ENCODE assay signal across 8 cellular contexts in the genomic region with DNA sequence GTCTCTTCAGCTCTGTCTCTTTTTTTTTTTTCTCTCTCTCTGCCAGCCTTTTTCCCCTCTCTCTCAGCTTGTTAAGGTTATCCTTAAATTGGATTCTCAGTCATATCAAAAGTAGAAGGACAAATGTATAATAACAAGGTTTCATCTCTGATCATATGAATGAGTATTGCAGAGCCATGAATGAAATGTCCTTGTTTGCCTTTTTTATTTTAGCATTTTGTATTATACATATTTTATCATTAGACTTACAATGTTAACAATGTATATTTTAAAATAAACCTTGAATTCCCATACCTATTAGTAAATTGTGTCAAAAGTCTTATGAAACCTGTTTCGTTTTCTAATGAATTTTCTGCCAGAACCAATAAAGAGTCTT. TPM values are rescaled to one million over a fixed set of nuclear protein-coding genes. Genes with fewer than 3 reads are reported as not detected.
DNase-seq lines count a peak whose midpoint lies in the region; FAIRE-seq and TF ChIP-seq lines count a peak whose summit lies in the region.

No MANE protein-coding gene starts in this region.

- TF ChIP-seq RAD21 in liver (IDR thresholded peaks at IDR 0.05) = no peak

- peaks cover 29% of the 10 kb centered on the region for H3K4me1 Mint-ChIP-seq in activated CD4-positive, alpha-beta T cell treated with anti-CD3 and anti-CD28 coated beads, Interleukin-2, amount 10 ng/mL, durations not matched to agents 24 days and 14 days

- WGBS in liver = 2% methylated on average over 1 of the region's 1 CpG
- WGBS in thymus = 1% methylated on average over 1 of the region's 1 CpG

- H3K36me3 ChIP-seq in ascending aorta (no peaks in the 10 kb centered on the region), liver (ENCODE audit: control insufficient read depth in 4 of 4, insufficient read depth in 3 of 4, low read depth in 1 of 4, low read length in 3 of 4) (no peaks in the 10 kb centered on the region), thymus (ENCODE audit: control insufficient read depth, insufficient read depth) (no peaks in the 10 kb centered on the region)

- H3K9ac ChIP-seq in liver (ENCODE audit: low read depth in 1 of 2, low read length in 2 of 2) = peak overlapping the region; percentile 97 to 100

- H3K27me3 ChIP-seq in ascending aorta (no peaks in the 10 kb centered on the region), liver (ENCODE audit: control insufficient read depth in 4 of 4, insufficient read depth in 4 of 4, low read length in 3 of 4) (no peaks in the 10 kb centered on the region), thymus (ENCODE audit: control insufficient read depth, insufficient read depth) (no peaks in the 10 kb centered on the region)

- peaks cover 2% of the 10 kb centered on the region for H3K27me3 Mint-ChIP-seq in activated CD4-positive, alpha-beta T cell treated with anti-CD3 and anti-CD28 coated beads, Interleukin-2, amount 10 ng/mL, durations not matched to agents 24 days and 14 days

- no peak for TF ChIP-seq POLR2A in GM12891 (IDR thresholded peaks at IDR 0.05; ENCODE audit: low read depth, low read length)

- H3K27ac ChIP-seq in ascending aorta (peak overlapping the region; percentile 88), liver (ENCODE audit: low read depth in 1 of 2, low read length in 2 of 2) (peak overlapping the region; percentile 97 to 99), thymus (ENCODE audit: low read depth) (peak overlapping the region; percentile 85)

- peak overlapping the region; percentile 55 to 74 for H3K4me3 ChIP-seq in ascending aorta
- peak overlapping the region; percentile 74 to 84 (median 75) for H3K4me3 ChIP-seq in liver (ENCODE audit: low read depth in 1 of 3, low read length in 3 of 3)
- H3K4me3 ChIP-seq in thymus (ENCODE audit: low read length) = peak overlapping the region; percentile 57

- no peaks in the 10 kb centered on the region for H3K9me3 ChIP-seq in ascending aorta
- H3K9me3 ChIP-seq in liver (ENCODE audit: control insufficient read depth in 4 of 4, low read length in 3 of 4) = no peaks in the 10 kb centered on the region
- H3K9me3 ChIP-seq in thymus (ENCODE audit: control insufficient read depth) = no peaks in the 10 kb centered on the region

- peaks cover 0 to 6% of the 10 kb centered on the region in 2 donors for H3K4me1 ChIP-seq in ascending aorta
- H3K4me1 ChIP-seq in liver (ENCODE audit: control insufficient read depth in 4 of 4, insufficient read depth in 4 of 4, low read length in 3 of 4) = peaks cover 2 to 18% (median 13%) of the 10 kb centered on the region in 4 donors
- no peaks in the 10 kb centered on the region for H3K4me1 ChIP-seq in thymus (ENCODE audit: control insufficient read depth, insufficient read depth, low read length)

- TF ChIP-seq CTCF in ascending aorta (IDR thresholded peaks at IDR 0.05) (no peak), liver (IDR thresholded peaks at IDR 0.05; ENCODE audit: low read depth, low read length, missing input control) (no peak)

- no peaks in the 10 kb centered on the region for H3K9me3 Mint-ChIP-seq in activated CD4-positive, alpha-beta T cell treated with anti-CD3 and anti-CD28 coated beads, Interleukin-2, amount 10 ng/mL, durations not matched to agents 24 days and 14 days

- intact Hi-C loops in activated CD4-positive, alpha-beta T cell treated with anti-CD3 and anti-CD28 coated beads, Interleukin-2, amount 10 ng/mL, durations not matched to agents 24 days and 14 days (cut with micrococcal nuclease) = loop anchor here (1.0 to 10.0 kb wide), 4 partner anchors 35 to 791 kb away; a partner anchor contains a TSS
- intact Hi-C loops in ascending aorta (cut with DNase I) = loop anchor here (10.0 kb wide), 1 partner anchor 171 kb away; no protein-coding TSS in a partner anchor

- no peaks in the 10 kb centered on the region for H3K36me3 Mint-ChIP-seq in activated CD4-positive, alpha-beta T cell treated with anti-CD3 and anti-CD28 coated beads, Interleukin-2, amount 10 ng/mL, durations not matched to agents 24 days and 14 days (ENCODE audit: low read depth)

- H3K27ac Mint-ChIP-seq in activated CD4-positive, alpha-beta T cell treated with anti-CD3 and anti-CD28 coated beads, Interleukin-2, amount 10 ng/mL, durations not matched to agents 24 days and 14 days = peak overlapping the region; percentile 98

- no peak for FAIRE-seq in GM12891 (lab: Jason Lieb, UNC)

- peak overlapping the region; percentile 89 for H3K4me3 Mint-ChIP-seq in activated CD4-positive, alpha-beta T cell treated with anti-CD3 and anti-CD28 coated beads, Interleukin-2, amount 10 ng/mL, durations not matched to agents 24 days and 14 days

- no peak for DNase-seq in activated CD4-positive, alpha-beta T cell treated with anti-CD3 and anti-CD28 coated beads, Interleukin-2, amount 10 ng/mL, durations not matched to agents 24 days and 14 days
- no peak for DNase-seq in activated CD4-positive, alpha-beta T cell treated with anti-CD3 and anti-CD28 coated beads for 4 hours
- DNase-seq in ascending aorta (ENCODE audit: low spot score in 2 of 2) = no peak
- no peak for DNase-seq in NCI-H774 (lab: John Stamatoyannopoulos, UW)
- DNase-seq in GM12891 (ENCODE audit: insufficient read length, low spot score) = no peak
- DNase-seq in AG08396 (ENCODE audit: low spot score) = no peak

TF ChIP-seq in liver, 16 proteins besides CTCF, POLR2A, EP300 and RAD21 (continues in another document):
- TF ChIP-seq FOXA2 (IDR thresholded peaks at IDR 0.05) (no peak), HNF4A (conservative IDR thresholded peaks at IDR 0.05) (no peak), NR2F2 (IDR thresholded peaks at IDR 0.05) (no peak), SP1 (IDR thresholded peaks at IDR 0.05) (no peak), HNF4G (IDR thresholded peaks at IDR 0.05) (no peak), GABPA (IDR thresholded peaks at IDR 0.05 in 1 of 2, conservative IDR thresholded peaks at IDR 0.05 in 1 of 2) (no peak), FOXA1 (IDR thresholded peaks at IDR 0.05) (no peak), EGR1 (IDR thresholded peaks at IDR 0.05; ENCODE audit: low read depth in 2 of 2) (no peak)

TF ChIP-seq in GM12891, 5 proteins besides CTCF, POLR2A, EP300 and RAD21:
- TF ChIP-seq TAF1 (IDR thresholded peaks at IDR 0.05; ENCODE audit: low read depth, low read length) (no peak), PAX5 (IDR thresholded peaks at IDR 0.05; ENCODE audit: insufficient read depth, low read length, severe bottlenecking) (no peak), POLR2AphosphoS5 (IDR thresholded peaks at IDR 0.05; ENCODE audit: low read depth, low read length) (no peak), POU2F2 (IDR thresholded peaks at IDR 0.05; ENCODE audit: low read depth, low read length) (no peak), SPI1 (IDR thresholded peaks at IDR 0.05; ENCODE audit: low read depth, low read length) (no peak)

RNA-seq across cellular contexts. Expression of a gene that starts 0.6 kb away (rescaled TPM):
- total RNA-seq in activated CD4-positive, alpha-beta T cell treated with anti-CD3 and anti-CD28 coated beads, Interleukin-2, amount 10 ng/mL, durations not matched to agents 24 days and 14 days = 10.3 and 11.0 TPM in 2 replicates
- total RNA-seq in ascending aorta (20.1 TPM), liver (10 to 100 TPM; 13.5 to 21.6 TPM)
- polyA plus RNA-seq in liver (1 to 10 TPM; 5.7 to 6.5 TPM), thymus (16.1 TPM)
- 7.4 TPM for polyA plus RNA-seq in GM12891 (2012; ENCODE audit: low read depth, missing spikeins)

RNA-seq across cellular contexts. Expression of a gene that starts 26.5 kb away (rescaled TPM):
- 278 and 284 TPM in 2 replicates for total RNA-seq in activated CD4-positive, alpha-beta T cell treated with anti-CD3 and anti-CD28 coated beads, Interleukin-2, amount 10 ng/mL, durations not matched to agents 24 days and 14 days
- total RNA-seq in ascending aorta = 90.3 TPM
- total RNA-seq in liver = 10 to 100 TPM; 77.1 to 97.4 TPM
- 10 to 100 TPM; 16.3 to 17.3 TPM for polyA plus RNA-seq in liver
- 110 TPM for polyA plus RNA-seq in thymus
- 120 TPM for polyA plus RNA-seq in GM12891 (2012; ENCODE audit: low read depth, missing spikeins)

RNA-seq across cellular contexts. Expression of a gene that starts 40.4 kb away (rescaled TPM):
- total RNA-seq in activated CD4-positive, alpha-beta T cell treated with anti-CD3 and anti-CD28 coated beads, Interleukin-2, amount 10 ng/mL, durations not matched to agents 24 days and 14 days = 0.05 TPM in 1 of 2 replicates, not detected in the other
- total RNA-seq in ascending aorta = 0.64 TPM
- total RNA-seq in liver = 10 to 100 TPM in 1 of 2 donors, 1 to 10 TPM in 1; 5.0 to 10.9 TPM
- polyA plus RNA-seq in liver = 1 to 10 TPM; 3.7 to 7.9 TPM
- 1.3 TPM for polyA plus RNA-seq in thymus
- 0.86 TPM for polyA plus RNA-seq in GM12891 (2012; ENCODE audit: low read depth, missing spikeins)
